ENCODE assay signal across 9 cellular contexts in the genomic region with DNA sequence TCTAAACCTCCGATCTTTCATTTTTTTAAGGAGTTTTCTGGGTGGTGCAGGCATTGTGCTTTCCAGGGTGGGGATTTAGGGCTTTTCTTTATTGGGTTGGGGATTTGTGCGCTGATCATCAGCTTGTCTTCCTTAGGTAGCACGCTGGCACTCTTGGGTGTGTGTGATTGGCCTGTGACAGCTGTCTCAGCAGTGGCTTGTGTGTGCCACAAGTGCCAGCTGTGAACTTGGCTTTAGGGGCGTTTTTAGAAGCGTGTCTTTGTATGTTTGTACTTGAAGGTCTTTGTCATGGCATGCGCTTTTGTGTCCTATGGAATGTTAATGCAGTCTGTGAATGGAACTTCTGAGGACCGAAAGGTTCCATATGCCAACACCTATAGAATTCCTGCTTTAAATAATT. TPM values are rescaled to one million over a fixed set of nuclear protein-coding genes. Genes with fewer than 3 reads are reported as not detected.
DNase-seq lines count a peak whose midpoint lies in the region; ATAC-seq, FAIRE-seq and TF ChIP-seq lines count a peak whose summit lies in the region.
"Had no signal": no experiment of that assay in that cellular context is flagged by ENCODE, and none has a peak within 500 bp of the region (broad histone marks: within the 10 kb centered on the region; RNA-seq: fewer than 3 reads in every experiment).

No MANE protein-coding gene starts in this region.

- peak; percentile 44 to 48 for ATAC-seq in stimulated activated naive B cell treated with anti-CD40 and anti-IgM and Interleukin-4, amounts not matched to agents 10 μg/mL and 1 μg/mL and 100 μg/mL, for 72 hours (replicated peaks)

- peaks cover 4% of the 10 kb centered on the region for H3K4me1 ChIP-seq in ectodermal cell (ENCODE audit: control insufficient read depth, insufficient read depth, low read length)

- no peak for TF ChIP-seq POLR2A in H54 (IDR thresholded peaks at IDR 0.05; ENCODE audit: low read depth, low read length)

- CTCF ChIA-PET in HEK293T (lab: Yijun Ruan, JAX), result interaction anchor here (0.7 to 3.5 kb wide), 3 partner anchors 24 to 68 kb away, joined by 3 to 10 read pairs (median 4); a partner anchor contains a TSS

- peak overlapping the region; percentile 97 for H3K27ac Mint-ChIP-seq in stimulated activated naive B cell treated with anti-CD40 and anti-IgM and Interleukin-4, amounts not matched to agents 10 μg/mL and 1 μg/mL and 100 μg/mL, for 72 hours

- peak overlapping the region; percentile 85 for H3K4me3 ChIP-seq in ectodermal cell (ENCODE audit: insufficient read depth, low read depth, low read length)

- no peaks in the 10 kb centered on the region for H3K9me3 ChIP-seq in ectodermal cell (ENCODE audit: control insufficient read depth, low read length)

- no peaks in the 10 kb centered on the region for H3K27me3 Mint-ChIP-seq in stimulated activated naive B cell treated with anti-CD40 and anti-IgM and Interleukin-4, amounts not matched to agents 10 μg/mL and 1 μg/mL and 100 μg/mL, for 72 hours

- POLR2A ChIA-PET in HEK293T (lab: Yijun Ruan, JAX), result interaction anchor here (0.8 to 3.8 kb wide), 10 partner anchors 14 to 507 kb away, joined by 3 to 17 read pairs (median 4); a partner anchor contains a TSS

- peak overlapping the region; percentile 94 for H3K27ac ChIP-seq in ectodermal cell (ENCODE audit: insufficient read depth, low read depth, low read length, poor library complexity, severe bottlenecking)

- 7 to 12% methylated on average over 6 of the region's 7 CpGs for WGBS in ectodermal cell, 2 experiments

- H3K36me3 Mint-ChIP-seq in stimulated activated naive B cell treated with anti-CD40 and anti-IgM and Interleukin-4, amounts not matched to agents 10 μg/mL and 1 μg/mL and 100 μg/mL, for 72 hours, result peaks cover 3 to 6% of the 10 kb centered on the region in 2 donors

- no peaks in the 10 kb centered on the region for H3K36me3 ChIP-seq in ectodermal cell (ENCODE audit: control insufficient read depth, insufficient read depth, low read length)

- H3K4me3 Mint-ChIP-seq in stimulated activated naive B cell treated with anti-CD40 and anti-IgM and Interleukin-4, amounts not matched to agents 10 μg/mL and 1 μg/mL and 100 μg/mL, for 72 hours, result peak overlapping the region; percentile 88 to 92

- FAIRE-seq in H54 (lab: Jason Lieb, UNC), result no peak
- FAIRE-seq: colon had no signal

- H3K4me1 Mint-ChIP-seq in stimulated activated naive B cell treated with anti-CD40 and anti-IgM and Interleukin-4, amounts not matched to agents 10 μg/mL and 1 μg/mL and 100 μg/mL, for 72 hours, result peaks cover 20 to 45% of the 10 kb centered on the region in 2 donors

- H3K9me3 Mint-ChIP-seq in stimulated activated naive B cell treated with anti-CD40 and anti-IgM and Interleukin-4, amounts not matched to agents 10 μg/mL and 1 μg/mL and 100 μg/mL, for 72 hours, result no peaks in the 10 kb centered on the region

- DNase-seq in ELR (ENCODE audit: low read depth) (peak; percentile 42), HEK293T (ENCODE audit: extremely low spot score) (peak; percentile 21), NCI-H2171 treated with DMSO at 0.1 percent for 48 hours (lab: John Stamatoyannopoulos, UW) (peak; percentile 80), lung microvascular endothelial cell (ENCODE audit: low read depth in 2 of 2) (peak; percentile 52 to 53), H54 (ENCODE audit: insufficient read length, low spot score) (no peak)
- peak; percentile 25 for DNase-seq in activated CD4-positive, alpha-beta T cell treated with anti-CD3 and anti-CD28 coated beads, Interleukin-2, amount 50 U/mL, for 1 hour
- DNase-seq in stimulated activated naive B cell treated with anti-CD40 and anti-IgM and Interleukin-4, amounts not matched to agents 10 μg/mL and 1 μg/mL and 100 μg/mL, for 72 hours, result peak; percentile 13

- H3K27me3 ChIP-seq in ectodermal cell (ENCODE audit: control insufficient read depth, insufficient read depth, low read length, poor library complexity, severe bottlenecking), result no peaks in the 10 kb centered on the region

TF ChIP-seq in HEK293T, 16 proteins besides CTCF, POLR2A, EP300 and RAD21:
- TF ChIP-seq, protein P1, sequence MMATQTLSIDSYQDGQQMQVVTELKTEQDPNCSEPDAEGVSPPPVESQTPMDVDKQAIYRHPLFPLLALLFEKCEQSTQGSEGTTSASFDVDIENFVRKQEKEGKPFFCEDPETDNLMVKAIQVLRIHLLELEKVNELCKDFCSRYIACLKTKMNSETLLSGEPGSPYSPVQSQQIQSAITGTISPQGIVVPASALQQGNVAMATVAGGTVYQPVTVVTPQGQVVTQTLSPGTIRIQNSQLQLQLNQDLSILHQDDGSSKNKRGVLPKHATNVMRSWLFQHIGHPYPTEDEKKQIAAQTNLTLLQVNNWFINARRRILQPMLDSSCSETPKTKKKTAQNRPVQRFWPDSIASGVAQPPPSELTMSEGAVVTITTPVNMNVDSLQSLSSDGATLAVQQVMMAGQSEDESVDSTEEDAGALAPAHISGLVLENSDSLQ (IDR thresholded peaks at IDR 0.05), result peak; percentile 69
- TF ChIP-seq CTBP1 (IDR thresholded peaks at IDR 0.05; ENCODE audit: borderline replicate concordance), result no peak

RNA-seq across cellular contexts. Expression of a gene that starts 0.8 kb away (rescaled TPM):
- polyA plus RNA-seq in ectodermal cell (2013, experiment 1 of 4), result 31.2 TPM
- polyA plus RNA-seq in ectodermal cell (2013, experiment 2 of 4), result 45.1 TPM
- 29.7 TPM for polyA plus RNA-seq in ectodermal cell (2013, experiment 3 of 4)
- 43.9 TPM for polyA plus RNA-seq in ectodermal cell (2013, experiment 4 of 4)
- 23.3 and 36.1 TPM in 2 replicates for total RNA-seq in lung microvascular endothelial cell
